ENCODE assay signal across 8 cellular contexts in genomic region chr4:7067523-7068278, GRCh38. TPM values are rescaled to one million over a fixed set of nuclear protein-coding genes. Genes with fewer than 3 reads are reported as not detected.
DNase-seq lines count a peak whose midpoint lies in the region; ATAC-seq and TF ChIP-seq lines count a peak whose summit lies in the region.

TSS of gene GRPEL1 (minus strand) at chr4:7068064. CDS start at chr4:7068032, 32 bp downstream.

- peak; percentile 94 to 98 for TF ChIP-seq POLR2A in gastroesophageal sphincter (IDR thresholded peaks at IDR 0.05)

- H3K14ac ChIP-seq in neuronal stem cell (ENCODE audit: low read length): peak within 1 kb of the TSS; percentile 99

- H2BK5ac ChIP-seq in neuronal stem cell (ENCODE audit: low read length): peak within 1 kb of the TSS; percentile 30

- H3K4ac ChIP-seq in neuronal stem cell (ENCODE audit: low read length): no peak within 1 kb of the TSS

- peak within 1 kb of the TSS; percentile 82 for H3K23ac ChIP-seq in neuronal stem cell (ENCODE audit: low read depth, low read length, poor library complexity)

- H3F3A ChIP-seq in MM.1S (ENCODE audit: insufficient read depth, low read length): 0 out of 2 replicates have a peak, but pooled peaks cover 4% of the 10 kb centered on the region

- H2AK5ac ChIP-seq in neuronal stem cell (ENCODE audit: low read depth, low read length): peak within 1 kb of the TSS; percentile 34

- H3K4me3 ChIP-seq in MM.1S (ENCODE audit: low read length) (peak within 1 kb of the TSS; percentile 93), gastroesophageal sphincter (peak within 1 kb of the TSS; percentile 46 to 73), neuronal stem cell (ENCODE audit: low read length in 2 of 2) (peak within 1 kb of the TSS; percentile 79 to 96)

- peak within 1 kb of the TSS; percentile 38; the same call in 1 of the 2 replicates for H3K27ac ChIP-seq in MM.1S (ENCODE audit: low read length)
- H3K27ac ChIP-seq in gastroesophageal sphincter: peak within 1 kb of the TSS; percentile 50 to 95 (median 90)
- H3K27ac ChIP-seq in neuronal stem cell (replicated peaks; ENCODE audit: low read length): no peak within 1 kb of the TSS
- H3K27ac ChIP-seq in temporal lobe (ENCODE audit: low read depth, low read length): peak within 1 kb of the TSS; percentile 77

- peak within 1 kb of the TSS; percentile 45 for H2BK120ac ChIP-seq in neuronal stem cell (ENCODE audit: low read depth, low read length)

- peaks cover 14% of the 10 kb centered on the region for H3K4me1 ChIP-seq in MM.1S (ENCODE audit: low read length)
- peaks cover 0 to 48% (median 13%) of the 10 kb centered on the region in 3 donors for H3K4me1 ChIP-seq in gastroesophageal sphincter
- H3K4me1 ChIP-seq in neuronal stem cell (ENCODE audit: control insufficient read depth in 2 of 2, insufficient read depth in 1 of 2, low read depth in 1 of 2, low read length in 2 of 2): peaks cover 5 to 7% of the 10 kb centered on the region in 2 donors

- no peak within 1 kb of the TSS for H4K8ac ChIP-seq in neuronal stem cell (ENCODE audit: low read depth, low read length)

- peak within 1 kb of the TSS; percentile 93 for H3K4me2 ChIP-seq in MM.1S (ENCODE audit: low read depth, low read length)
- H3K4me2 ChIP-seq in neuronal stem cell (ENCODE audit: insufficient read depth, low read length, poor library complexity, severe bottlenecking): peak within 1 kb of the TSS; percentile 88

- ATAC-seq in gastroesophageal sphincter: peak; percentile 96

- H2AFZ ChIP-seq in MM.1S (ENCODE audit: low read length): peak within 1 kb of the TSS; percentile 97
- H2AFZ ChIP-seq in neuronal stem cell (ENCODE audit: low read length): peak within 1 kb of the TSS; percentile 89

- H2BK12ac ChIP-seq in neuronal stem cell (ENCODE audit: low read length): no peak within 1 kb of the TSS

- DNase-seq in GM04503 (ENCODE audit: low read depth) (peak; percentile 98), HCEC 1CT (peak; percentile 96), MM.1S (peak; percentile 99), SHP77 treated with DMSO at 0.1 percent for 48 hours (lab: John Stamatoyannopoulos, UW) (peak; percentile 70), neuronal stem cell (ENCODE audit: low spot score) (peak; percentile 100)
- DNase-seq in activated naive CD4-positive, alpha-beta T cell treated with anti-CD3 and anti-CD28 coated beads, Interleukin-2, amount 50 U/mL, for 16 hours: peak; percentile 100

- no peaks in the 10 kb centered on the region for H3K9me3 ChIP-seq in MM.1S (replicated peaks; ENCODE audit: insufficient read depth, low read length)
- no peaks in the 10 kb centered on the region for H3K9me3 ChIP-seq in gastroesophageal sphincter
- no peaks in the 10 kb centered on the region for H3K9me3 ChIP-seq in neuronal stem cell (replicated peaks in 1 of 2; ENCODE audit: control insufficient read depth in 2 of 2, insufficient read depth in 1 of 2, low read depth in 1 of 2, low read length in 2 of 2)

- H3K79me1 ChIP-seq in neuronal stem cell (ENCODE audit: low read depth, low read length): peaks cover 7% of the 10 kb centered on the region

- H3K9ac ChIP-seq in MM.1S (ENCODE audit: low read length): peak within 1 kb of the TSS; percentile 82
- H3K9ac ChIP-seq in neuronal stem cell (ENCODE audit: low read depth, low read length, poor library complexity): peak within 1 kb of the TSS; percentile 96

- TF ChIP-seq EP300 in gastroesophageal sphincter (IDR thresholded peaks at IDR 0.05): no peak

- no peak within 1 kb of the TSS for H4K91ac ChIP-seq in neuronal stem cell (ENCODE audit: low read depth, low read length, poor library complexity)

- TF ChIP-seq CTCF in MM.1S (IDR thresholded peaks at IDR 0.05; ENCODE audit: low read length) (no peak), gastroesophageal sphincter (IDR thresholded peaks at IDR 0.05) (peak in 1 of 4 experiments; percentile 3)

- H4K20me1 ChIP-seq in MM.1S (ENCODE audit: insufficient read depth, low read length): peaks cover 10% of the 10 kb centered on the region; the same call in 1 of the 2 replicates

- H3K27me3 ChIP-seq in MM.1S (replicated peaks; ENCODE audit: insufficient read depth, low read length) (0 out of 2 replicates have a peak, but pooled peaks cover 6% of the 10 kb centered on the region), gastroesophageal sphincter (no peaks in the 10 kb centered on the region), neuronal stem cell (ENCODE audit: control insufficient read depth in 3 of 3, insufficient read depth in 3 of 3, low read depth in 1 of 3, low read length in 3 of 3) (peaks cover 0 to 20% (median 9%) of the 10 kb centered on the region in 3 experiments)

- 0% methylated on average over 6 of the region's 75 CpGs; no CpG with 5 or more reads in 1 of the 2 donors for WGBS in gastroesophageal sphincter (ENCODE audit: low coverage in 1 of 2), 2 donors
- no CpG with 5 or more reads among the region's 75 CpGs for WGBS in neuronal stem cell (ENCODE audit: extremely low coverage in 2 of 2, insufficient read length in 2 of 2, insufficient replicate concordance in 1 of 2), 2 donors

- peak within 1 kb of the TSS; percentile 97 for H3K18ac ChIP-seq in neuronal stem cell (ENCODE audit: low read length)

- H3K36me3 ChIP-seq in MM.1S (replicated peaks; ENCODE audit: insufficient read depth, low read length): peaks cover 15% of the 10 kb centered on the region; the same call in 1 of the 2 replicates
- H3K36me3 ChIP-seq in gastroesophageal sphincter: peaks cover 0 to 20% of the 10 kb centered on the region in 2 donors
- H3K36me3 ChIP-seq in neuronal stem cell (replicated peaks in 1 of 2; ENCODE audit: control insufficient read depth in 2 of 2, insufficient read depth in 2 of 2, low read length in 2 of 2): peaks cover 8 to 31% of the 10 kb centered on the region in 2 donors

- no peaks in the 10 kb centered on the region for H3K9me2 ChIP-seq in MM.1S (replicated peaks; ENCODE audit: insufficient read depth, low read length)

- H2BK15ac ChIP-seq in neuronal stem cell (ENCODE audit: low read length): no peak within 1 kb of the TSS

- peaks cover 50% of the 10 kb centered on the region for H3K79me2 ChIP-seq in MM.1S (ENCODE audit: low read length)

RNA-seq across cellular contexts. Expression of gene GRPEL1, which starts in this region (rescaled TPM):
- 10 to 100 TPM; 14.0 to 32.8 (median 23.9) TPM for total RNA-seq in gastroesophageal sphincter
- polyA plus RNA-seq in neuronal stem cell (2013, experiment 1 of 2): 10.3 TPM
- polyA plus RNA-seq in neuronal stem cell (2013, experiment 2 of 2): 9.4 TPM
- 12.3 TPM for total RNA-seq in temporal lobe
